24 cellular contexts compared by ENCODE assay signal in the genomic region with DNA sequence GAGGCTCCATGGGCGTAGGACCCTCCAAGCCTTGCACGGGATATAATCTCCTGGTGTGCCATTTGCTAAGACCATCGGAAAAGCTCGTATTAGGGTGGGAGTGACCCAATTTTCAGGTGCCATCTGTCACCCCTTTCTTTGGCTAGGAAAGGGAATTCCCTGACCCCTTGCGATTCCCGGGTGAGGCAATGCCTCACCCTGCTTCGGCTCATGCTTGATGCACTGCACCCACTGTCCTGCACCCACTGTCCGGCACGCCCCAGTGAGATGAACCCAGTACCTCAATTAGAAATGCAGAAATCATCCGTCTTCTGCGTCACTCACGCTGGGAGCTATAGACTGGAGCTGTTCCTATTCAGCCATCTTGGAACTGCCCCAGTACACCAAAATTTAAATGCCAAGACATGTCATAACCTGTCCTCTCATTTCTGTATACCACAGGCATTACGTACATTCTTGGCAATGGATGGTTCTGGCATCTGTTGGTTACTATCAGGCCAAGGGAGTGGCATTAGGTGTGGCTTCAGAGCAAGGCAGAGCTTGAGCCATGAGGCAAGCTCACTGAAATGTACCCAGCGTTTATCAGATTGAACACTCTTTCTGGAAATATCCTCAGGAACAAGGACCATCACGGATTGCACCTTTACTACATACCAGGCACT.
A peak's percentile ranks its signal among the peaks of the same experiment; 100 is the strongest.
DNase-seq lines count a peak whose midpoint lies in the region; ATAC-seq and TF ChIP-seq lines count a peak whose summit lies in the region.
"Had no signal": no experiment of that assay in that cellular context is flagged by ENCODE, and none has a peak within 500 bp of the region (broad histone marks: within the 10 kb centered on the region; RNA-seq: fewer than 3 reads in every experiment).

No MANE protein-coding gene starts in this region.

- H3K27ac ChIP-seq in RWPE2 (ENCODE audit: poor library complexity, severe bottlenecking) (no peak overlapping the region), foreskin keratinocyte (peak overlapping the region; percentile 86)
- H3K27ac ChIP-seq: C4-2B, PC-9 had no signal

- peaks cover 8% of the 10 kb centered on the region for H3K9me3 Mint-ChIP-seq in activated CD4-positive, alpha-beta T cell treated with anti-CD3 and anti-CD28 coated beads, Interleukin-2, amount 10 ng/mL, durations not matched to agents 7 days and 5 days

- no peak overlapping the region for H3K27ac Mint-ChIP-seq in activated CD4-positive, alpha-beta T cell treated with anti-CD3 and anti-CD28 coated beads, Interleukin-2, amount 10 ng/mL, durations not matched to agents 7 days and 5 days
- H3K27ac Mint-ChIP-seq: B cell; CD8-positive, alpha-beta T cell had no signal

- peaks cover 4% of the 10 kb centered on the region for H3K36me3 Mint-ChIP-seq in activated CD4-positive, alpha-beta T cell treated with anti-CD3 and anti-CD28 coated beads, Interleukin-2, amount 10 ng/mL, durations not matched to agents 7 days and 5 days (ENCODE audit: low read depth)
- H3K36me3 Mint-ChIP-seq: CD8-positive, alpha-beta T cell had no signal

- peaks cover 18% of the 10 kb centered on the region for H3K27me3 Mint-ChIP-seq in activated CD4-positive, alpha-beta T cell treated with anti-CD3 and anti-CD28 coated beads, Interleukin-2, amount 10 ng/mL, durations not matched to agents 7 days and 5 days

- TF ChIP-seq CTCF in LNCaP clone FGC (IDR thresholded peaks at IDR 0.05; ENCODE audit: control insufficient read depth, extremely low read depth, insufficient read depth) (no peak), RWPE2 (IDR thresholded peaks at IDR 0.05; ENCODE audit: poor library complexity, severe bottlenecking) (no peak), foreskin keratinocyte (conservative IDR thresholded peaks at IDR 0.05) (no peak)

- H3K4me3 ChIP-seq in LNCaP clone FGC (ENCODE audit: low read depth, low read length): no peak overlapping the region
- no peak overlapping the region for H3K4me3 ChIP-seq in RWPE2 (ENCODE audit: severe bottlenecking)
- H3K4me3 ChIP-seq: PC-9 had no signal

- DNase-seq in LNCaP clone FGC (ENCODE audit: low read depth) (peak; percentile 23), RWPE2 (ENCODE audit: low spot score) (no peak), foreskin keratinocyte (peak; percentile 94 to 98), COLO668 (lab: John Stamatoyannopoulos, UW; ENCODE audit: unreplicated experiment) (no peak), SKM-1 (lab: John Stamatoyannopoulos, UW; ENCODE audit: unreplicated experiment) (no peak)
- DNase-seq in activated CD4-positive, alpha-beta T cell treated with anti-CD3 and anti-CD28 coated beads, Interleukin-2, amount 10 ng/mL, durations not matched to agents 7 days and 5 days: no peak
- DNase-seq: CD8-positive, alpha-beta T cell; DMS 273 treated with DMSO at 0.1 percent for 48 hours; DMS79; EL; GDM1; MV-4-11; NCI-H1105; NCI-H1436 treated with DMSO at 0.1 percent for 48 hours; NCI-H187 treated with DMSO at 0.1 percent for 48 hours; NCI-H524; NCI-H748 treated with DMSO at 0.1 percent for 48 hours; NK-92 treated with Interleukin-12 subunit alpha and Interleukin-12 subunit beta, amount 100 ng/mL, for 24 hours; PC-9; SHP77 treated with DMSO at 0.1 percent for 48 hours had no signal

- H3K36me3 ChIP-seq in RWPE2 (ENCODE audit: low read depth): no peaks in the 10 kb centered on the region

- H3K9me3 ChIP-seq in RWPE2 (ENCODE audit: severe bottlenecking): peaks cover 6% of the 10 kb centered on the region

- H3K4me1 ChIP-seq in RWPE2 (ENCODE audit: insufficient read depth, poor library complexity, severe bottlenecking) (no peaks in the 10 kb centered on the region), foreskin keratinocyte (peaks cover 9% of the 10 kb centered on the region)

- no peaks in the 10 kb centered on the region for H3K4me1 Mint-ChIP-seq in activated CD4-positive, alpha-beta T cell treated with anti-CD3 and anti-CD28 coated beads, Interleukin-2, amount 10 ng/mL, durations not matched to agents 7 days and 5 days
- H3K4me1 Mint-ChIP-seq: B cell had no signal

- CTCF ChIA-PET in activated CD4-positive, alpha-beta T cell treated with anti-CD3 and anti-CD28 coated beads, Interleukin-2, amount 10 ng/mL, durations not matched to agents 7 days and 5 days (lab: Charles Lee): no interaction called here

- ATAC-seq in RWPE2 (ENCODE audit: low read depth) (peak; percentile 68), foreskin keratinocyte (peak; percentile 100), GM18858 (IDR thresholded peaks at IDR 0.05; ENCODE audit: unreplicated experiment) (no peak)
- ATAC-seq: CD8-positive, alpha-beta T cell; HCT116 had no signal

- POLR2A ChIA-PET in activated CD4-positive, alpha-beta T cell treated with anti-CD3 and anti-CD28 coated beads, Interleukin-2, amount 10 ng/mL, durations not matched to agents 7 days and 5 days (lab: Charles Lee): interaction anchor here (0.6 kb wide), 1 partner anchor 83 kb away, joined by 3 read pairs; no protein-coding TSS in a partner anchor

- H3K27me3 ChIP-seq in RWPE2 (ENCODE audit: insufficient read depth, poor library complexity, severe bottlenecking): no peaks in the 10 kb centered on the region
- H3K27me3 ChIP-seq in foreskin keratinocyte: no peaks in the 10 kb centered on the region

- no peak overlapping the region for H3K4me3 Mint-ChIP-seq in activated CD4-positive, alpha-beta T cell treated with anti-CD3 and anti-CD28 coated beads, Interleukin-2, amount 10 ng/mL, durations not matched to agents 7 days and 5 days
- H3K4me3 Mint-ChIP-seq: B cell; CD8-positive, alpha-beta T cell had no signal

Comparison
In these comparisons a context has a peak if more than half of its experiments do, and no peak if none do; other contexts are left out.
1. DNase-seq: peak in LNCaP clone FGC (single experiment) and foreskin keratinocyte (2 of 2); none in RWPE2 (single experiment), COLO668 (single experiment), SKM-1 (single experiment) and activated CD4-positive, alpha-beta T cell treated with anti-CD3 and anti-CD28 coated beads, Interleukin-2, amount 10 ng/mL, durations not matched to agents 7 days and 5 days (single experiment).